ENCODE assay signal across 2 cellular contexts in genomic region chr10:68696018-68696417, GRCh38.
TF ChIP-seq lines count a peak whose summit lies in the region.

No MANE protein-coding gene starts in this region.

TF ChIP-seq in IMR-90, 13 proteins besides CTCF, POLR2A, EP300 and RAD21:
- TF ChIP-seq CHD1 (IDR thresholded peaks at IDR 0.05; ENCODE audit: low read depth, low read length) (no peak), SMC3 (IDR thresholded peaks at IDR 0.05; ENCODE audit: low read depth, low read length) (no peak), RFX5 (IDR thresholded peaks at IDR 0.05; ENCODE audit: low read depth, low read length) (no peak), NFE2L2 (IDR thresholded peaks at IDR 0.05; ENCODE audit: low read depth, low read length) (no peak), ELK1 (IDR thresholded peaks at IDR 0.05; ENCODE audit: borderline replicate concordance, low read depth, low read length) (no peak), CEBPB (IDR thresholded peaks at IDR 0.05; ENCODE audit: low read depth, low read length) (no peak)

TF ChIP-seq in endothelial cell of umbilical vein, 7 proteins besides CTCF, POLR2A, EP300 and RAD21:
- TF ChIP-seq MAX (IDR thresholded peaks at IDR 0.05; ENCODE audit: insufficient read depth, insufficient read length) (no peak), JUN (IDR thresholded peaks at IDR 0.05; ENCODE audit: borderline replicate concordance, insufficient read depth, insufficient read length, low read depth) (no peak), MYC (IDR thresholded peaks at IDR 0.05; ENCODE audit: low read depth, low read length) (no peak), POLR2AphosphoS5 (IDR thresholded peaks at IDR 0.05; ENCODE audit: insufficient read depth, low read depth, low read length) (no peak), EZH2 (IDR thresholded peaks at IDR 0.05; ENCODE audit: borderline replicate concordance, low read depth, low read length, severe bottlenecking) (no peak), FOS (IDR thresholded peaks at IDR 0.05; ENCODE audit: borderline replicate concordance, insufficient read depth, low read length) (no peak), GATA2 (IDR thresholded peaks at IDR 0.05; ENCODE audit: insufficient read depth, insufficient read length, low read depth, low read length) (no peak)
TF ChIP-seq in endothelial cell of umbilical vein: peak in this region for 0.
